Comparison of ENCODE assay signal across 27 cellular contexts in genomic region chr20:10662151-10662550, GRCh38. TPM values are rescaled to one million over a fixed set of nuclear protein-coding genes. Genes with fewer than 3 reads are reported as not detected.
A peak's percentile ranks its signal among the peaks of the same experiment; 100 is the strongest.
DNase-seq lines count a peak whose midpoint lies in the region; ATAC-seq, FAIRE-seq and TF ChIP-seq lines count a peak whose summit lies in the region.
"Had no signal": no experiment of that assay in that cellular context is flagged by ENCODE, and none has a peak within 500 bp of the region (broad histone marks: within the 10 kb centered on the region; RNA-seq: fewer than 3 reads in every experiment).

No MANE protein-coding gene starts in this region.

- H3K4me1 ChIP-seq in cardiac muscle cell (ENCODE audit: low read depth) (peaks cover 53% of the 10 kb centered on the region), sigmoid colon (peaks cover 0 to 91% (median 75%) of the 10 kb centered on the region in 4 donors), HepG2 (ENCODE audit: insufficient read depth, low read length) (peaks cover 85% of the 10 kb centered on the region)

- H3K9me3 ChIP-seq in cardiac muscle cell (ENCODE audit: low read depth) (no peaks in the 10 kb centered on the region), sigmoid colon (no peaks in the 10 kb centered on the region), HepG2 (ENCODE audit: low read length) (no peaks in the 10 kb centered on the region)
- H3K9me3 ChIP-seq: heart right ventricle, upper lobe of right lung had no signal

- CTCF ChIA-PET in HepG2 (lab: Yijun Ruan, JAX; ENCODE audit: low intra/inter-chr PET ratio, low total read pairs), result no interaction called here

- no peak for DNase-seq in cardiac muscle cell (ENCODE audit: low read depth in 1 of 2, low spot score in 1 of 2)
- no peak for DNase-seq in cardiac septum (ENCODE audit: low spot score)
- DNase-seq in epithelial cell of prostate (ENCODE audit: low read depth, low spot score), result no peak
- no peak for DNase-seq in sigmoid colon
- DNase-seq in HepG2 (ENCODE audit: low spot score), result no peak
- DNase-seq in NCI-H2196 (lab: John Stamatoyannopoulos, UW; ENCODE audit: unreplicated experiment), result no peak
- no peak for DNase-seq in NCI-H1048 (lab: John Stamatoyannopoulos, UW)
- DNase-seq: 8988T; activated CD4-positive, alpha-beta T cell treated with anti-CD3 and anti-CD28 coated beads, Interleukin-2, amount 10 ng/mL, durations not matched to agents 24 days and 14 days; activated gamma-delta T cell; activated naive CD8-positive, alpha-beta T cell treated with anti-CD3 and anti-CD28 coated beads, Interleukin-2, amount 10 ng/mL, durations not matched to agents 7 days and 5 days; activated T-cell treated with anti-CD3 and anti-CD28 coated beads, Interleukin-2, amount 50 U/mL, for 24 hours; DND-41; effector CD4-positive, alpha-beta T cell; erythroblast; foreskin fibroblast; heart right ventricle; HFFc6; kidney glomerular epithelial cell; NCI-H187; NCI-H524 treated with DMSO at 0.1 percent for 48 hours; upper lobe of right lung; WERI-Rb-1 had no signal

- peaks cover 90% of the 10 kb centered on the region for H3K79me2 ChIP-seq in HepG2 (ENCODE audit: insufficient read depth, low read length)

- TF ChIP-seq EP300 in sigmoid colon (IDR thresholded peaks at IDR 0.05) (no peak), HepG2 (IDR thresholded peaks at IDR 0.05; ENCODE audit: low read depth in 2 of 2, low read length in 2 of 2) (no peak), HepG2 (CRISPR knock-in tag; IDR thresholded peaks at IDR 0.05; ENCODE audit: borderline replicate concordance) (no peak)

- no peak for TF ChIP-seq RAD21 in HepG2 (CRISPR knock-in tag; IDR thresholded peaks at IDR 0.05)

- H3K4me3 ChIP-seq in cardiac muscle cell (no peak overlapping the region), sigmoid colon (no peak overlapping the region), HepG2 (replicated peaks in 1 of 3; ENCODE audit: insufficient read depth in 1 of 3, low read depth in 2 of 3, low read length in 3 of 3) (no peak overlapping the region)
- H3K4me3 ChIP-seq: heart right ventricle, skin epidermis, upper lobe of right lung had no signal

- ATAC-seq in HepG2 (no peak), GM21737 (IDR thresholded peaks at IDR 0.05; ENCODE audit: unreplicated experiment) (no peak)
- ATAC-seq: heart right ventricle, Right ventricle myocardium inferior, upper lobe of right lung had no signal

- H4K20me1 ChIP-seq in HepG2 (ENCODE audit: insufficient read depth, low read length), result peaks cover 48% of the 10 kb centered on the region

- no peak overlapping the region for H2AFZ ChIP-seq in HepG2 (ENCODE audit: low read length)

- H3K27me3 ChIP-seq in cardiac muscle cell (no peaks in the 10 kb centered on the region), sigmoid colon (no peaks in the 10 kb centered on the region), HepG2 (ENCODE audit: control insufficient read depth in 1 of 2, insufficient read depth in 2 of 2, low read length in 2 of 2) (no peaks in the 10 kb centered on the region)
- H3K27me3 ChIP-seq: heart right ventricle, upper lobe of right lung had no signal

- no TSS peak for BruUV-seq in HepG2 (replicated peaks; lab: Mats Ljungman, UMichigan)

- H3K27ac ChIP-seq in cardiac muscle cell, result peak overlapping the region; percentile 79
- peak overlapping the region; percentile 99 for H3K27ac ChIP-seq in epithelial cell of prostate
- H3K27ac ChIP-seq in sigmoid colon, result peak overlapping the region in 3 of 4 donors; percentile 74 to 87 (median 83)
- H3K27ac ChIP-seq in HepG2 (ENCODE audit: extremely low read length, insufficient read depth, low read length), result no peak overlapping the region
- H3K27ac ChIP-seq: WERI-Rb-1 had no signal

- H3K4me2 ChIP-seq in HepG2 (ENCODE audit: low read depth, low read length), result no peak overlapping the region

- in situ Hi-C loops in HepG2 (cut with HindIII; ENCODE audit: extremely low pct_ligation_motif_present, low pct_unique_long_range_greater_than_20kb), result loop anchor here (5.0 kb wide), 1 partner anchor 110 kb away; no protein-coding TSS in a partner anchor

- no peak overlapping the region for H3K9ac ChIP-seq in HepG2 (ENCODE audit: insufficient read depth, low read depth, low read length)

- POLR2A ChIA-PET in HepG2 (lab: Yijun Ruan, JAX), result interaction anchor here (6.1 kb wide), 1 partner anchor 11 kb away, joined by 43 read pairs; the partner anchor contains the start of gene JAG1

- H3K36me3 ChIP-seq in cardiac muscle cell (peaks cover 36% of the 10 kb centered on the region), sigmoid colon (peaks cover 7 to 54% (median 18%) of the 10 kb centered on the region in 4 donors), HepG2 (replicated peaks in 1 of 2; ENCODE audit: control insufficient read depth in 1 of 2, insufficient read depth in 2 of 2, low read length in 2 of 2) (peaks cover 57 to 84% of the 10 kb centered on the region in 2 experiments)
- H3K36me3 ChIP-seq: WERI-Rb-1 had no signal

- TF ChIP-seq CTCF in cardiac muscle cell (IDR thresholded peaks at IDR 0.05; ENCODE audit: low read depth, low read length) (no peak), sigmoid colon (IDR thresholded peaks at IDR 0.05) (no peak), HepG2 (CRISPR knock-in tag; IDR thresholded peaks at IDR 0.05) (no peak)

- intact Hi-C loops in cardiac septum (cut with DNase I) (loop anchor here (10.0 kb wide), 1 partner anchor 187 kb away; no protein-coding TSS in a partner anchor), sigmoid colon (cut with DNase I) (no loop called here), HepG2 (cut with micrococcal nuclease; ENCODE audit: unreplicated experiment) (loop anchor here (10.0 kb wide), 1 partner anchor 197 kb away; no protein-coding TSS in a partner anchor)

- WGBS in sigmoid colon, 2 donors, result 85 to 91% methylated on average over 5 of the region's 5 CpGs
- 86% methylated on average over 5 of the region's 5 CpGs for WGBS in HepG2 (ENCODE audit: low lambda C conversion rate)

- FAIRE-seq in HepG2 (lab: Jason Lieb, UNC), result no peak
- FAIRE-seq: GM18507 had no signal

- no peak for TF ChIP-seq POLR2A in sigmoid colon (IDR thresholded peaks at IDR 0.05)
- no peak for TF ChIP-seq POLR2A in HepG2 (IDR thresholded peaks at IDR 0.05; ENCODE audit: insufficient read depth in 1 of 2, low read depth in 2 of 2, low read length in 2 of 2)

TF ChIP-seq in HepG2, 621 proteins besides CTCF, POLR2A, EP300 and RAD21 (continues in another document):
- TF ChIP-seq SP5 (CRISPR knock-in tag; IDR thresholded peaks at IDR 0.05; ENCODE audit: borderline replicate concordance, low read depth), result no peak
- no peak for TF ChIP-seq AFF4 (CRISPR knock-in tag; IDR thresholded peaks at IDR 0.05)
- no peak for TF ChIP-seq CEBPB (IDR thresholded peaks at IDR 0.05; ENCODE audit: borderline replicate concordance, low read depth, low read length)
- no peak for TF ChIP-seq NFE2 (CRISPR knock-in tag; IDR thresholded peaks at IDR 0.05)

RNA-seq across cellular contexts. Expression of gene JAG1, which starts 11.6 kb away (rescaled TPM):
- total RNA-seq in cardiac muscle cell (45.3 and 53.2 TPM in 2 replicates), cardiac septum (42.1 TPM), sigmoid colon (10 to 100 TPM; 29.9 to 76.4 (median 53.1) TPM), HepG2 (2016; rRNA removed; fragmentation: Illumina TruSeq; extraction: Trizol) (18.1 and 56.3 TPM in 2 replicates)
- polyA plus RNA-seq in cardiac muscle cell (18.3 and 21.3 TPM in 2 replicates), sigmoid colon (10 to 100 TPM in 1 of 3 donors, 1 to 10 TPM in 2; 3.9 to 32.4 (median 4.2) TPM), HepG2 (2011; rRNA removed) (43.0 and 47.1 TPM in 2 replicates)
- 30.6 and 34.3 TPM in 2 replicates for total RNA-seq in HepG2 (2016; cell fraction: cytosol; rRNA removed; fragmentation: Illumina TruSeq; extraction: Trizol; ENCODE audit: low read depth)
- 15.5 and 55.3 TPM in 2 replicates for total RNA-seq in HepG2 (2016; cell fraction: insoluble cytoplasmic fraction; rRNA removed; fragmentation: Illumina TruSeq; extraction: Trizol)
- total RNA-seq in HepG2 (2016; cell fraction: membrane; rRNA removed; fragmentation: Illumina TruSeq; extraction: Trizol), result 13.4 and 15.1 TPM in 2 replicates
- total RNA-seq in HepG2 (2016; cell fraction: nucleus; rRNA removed; fragmentation: Illumina TruSeq; extraction: Trizol), result 102 and 121 TPM in 2 replicates
- 33.0 and 33.7 TPM in 2 replicates for polyA plus RNA-seq in HepG2 (2011; cell fraction: cytosol; rRNA removed)
- 120 and 155 TPM in 2 replicates for polyA plus RNA-seq in HepG2 (2011; cell fraction: nucleus; rRNA removed)
- 35.8 and 54.0 TPM in 2 replicates for polyA plus RNA-seq in HepG2 (2012)
- 0.86 and 1.3 TPM in 2 replicates for polyA plus RNA-seq in HepG2 (2016; cell fraction: cytosol; fragmentation: Illumina TruSeq; extraction: Trizol; ENCODE audit: low read depth)
- 9.4 and 10.2 TPM in 2 replicates for polyA plus RNA-seq in HepG2 (2016; cell fraction: insoluble cytoplasmic fraction; fragmentation: Illumina TruSeq; extraction: Trizol; ENCODE audit: low read depth)
- polyA plus RNA-seq in HepG2 (2016; cell fraction: membrane; fragmentation: Illumina TruSeq; extraction: Trizol; ENCODE audit: low read depth), result 2.2 and 3.0 TPM in 2 replicates
- polyA plus RNA-seq in HepG2 (2016; cell fraction: nucleus; fragmentation: Illumina TruSeq; extraction: Trizol; ENCODE audit: insufficient read depth, low read depth), result 112 and 122 TPM in 2 replicates
- 8.0 and 192 TPM in 2 replicates for polyA minus RNA-seq in HepG2 (2011; rRNA and poly(A)+ RNA removed; ENCODE audit: low replicate concordance)
- 103 and 108 TPM in 2 replicates for polyA minus RNA-seq in HepG2 (2011; cell fraction: cytosol; rRNA and poly(A)+ RNA removed)
- polyA minus RNA-seq in HepG2 (2011; cell fraction: nucleus; rRNA and poly(A)+ RNA removed), result 248 and 302 TPM in 2 replicates
